Comparison of ENCODE assay signal across 1 cellular context in genomic region chr18:9614401-9615279, GRCh38.
TF ChIP-seq lines count a peak whose summit lies in the region.

A gene with protein sequence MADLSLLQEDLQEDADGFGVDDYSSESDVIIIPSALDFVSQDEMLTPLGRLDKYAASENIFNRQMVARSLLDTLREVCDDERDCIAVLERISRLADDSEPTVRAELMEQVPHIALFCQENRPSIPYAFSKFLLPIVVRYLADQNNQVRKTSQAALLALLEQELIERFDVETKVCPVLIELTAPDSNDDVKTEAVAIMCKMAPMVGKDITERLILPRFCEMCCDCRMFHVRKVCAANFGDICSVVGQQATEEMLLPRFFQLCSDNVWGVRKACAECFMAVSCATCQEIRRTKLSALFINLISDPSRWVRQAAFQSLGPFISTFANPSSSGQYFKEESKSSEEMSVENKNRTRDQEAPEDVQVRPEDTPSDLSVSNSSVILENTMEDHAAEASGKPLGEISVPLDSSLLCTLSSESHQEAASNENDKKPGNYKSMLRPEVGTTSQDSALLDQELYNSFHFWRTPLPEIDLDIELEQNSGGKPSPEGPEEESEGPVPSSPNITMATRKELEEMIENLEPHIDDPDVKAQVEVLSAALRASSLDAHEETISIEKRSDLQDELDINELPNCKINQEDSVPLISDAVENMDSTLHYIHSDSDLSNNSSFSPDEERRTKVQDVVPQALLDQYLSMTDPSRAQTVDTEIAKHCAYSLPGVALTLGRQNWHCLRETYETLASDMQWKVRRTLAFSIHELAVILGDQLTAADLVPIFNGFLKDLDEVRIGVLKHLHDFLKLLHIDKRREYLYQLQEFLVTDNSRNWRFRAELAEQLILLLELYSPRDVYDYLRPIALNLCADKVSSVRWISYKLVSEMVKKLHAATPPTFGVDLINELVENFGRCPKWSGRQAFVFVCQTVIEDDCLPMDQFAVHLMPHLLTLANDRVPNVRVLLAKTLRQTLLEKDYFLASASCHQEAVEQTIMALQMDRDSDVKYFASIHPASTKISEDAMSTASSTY (minus strand): TSS chr18:9614559. CDS start chr18:9614484, 75 bp downstream.

TF ChIP-seq in HepG2, 621 proteins besides CTCF, POLR2A, EP300 and RAD21 (continued from another document and continues in another):
- TF ChIP-seq ZUFSP (CRISPR knock-in tag; IDR thresholded peaks at IDR 0.05; ENCODE audit: borderline replicate concordance) (no peak), MXD4 (CRISPR knock-in tag; IDR thresholded peaks at IDR 0.05) (no peak), ZNF281 (CRISPR knock-in tag; IDR thresholded peaks at IDR 0.05; ENCODE audit: borderline replicate concordance) (no peak), ZNF18 (CRISPR knock-in tag; IDR thresholded peaks at IDR 0.05; ENCODE audit: insufficient replicate concordance) (no peak), HMGA1 (CRISPR knock-in tag; conservative IDR thresholded peaks at IDR 0.05) (no peak), NPAS2 (CRISPR knock-in tag; IDR thresholded peaks at IDR 0.05; ENCODE audit: borderline replicate concordance) (no peak), ZBTB21 (CRISPR knock-in tag; IDR thresholded peaks at IDR 0.05) (no peak), ZNF782 (CRISPR knock-in tag; IDR thresholded peaks at IDR 0.05; ENCODE audit: borderline replicate concordance) (no peak), ZMYM3 (CRISPR knock-in tag; IDR thresholded peaks at IDR 0.05) (no peak), ZNF574 (CRISPR knock-in tag; IDR thresholded peaks at IDR 0.05) (peak; percentile 46; the same call in 1 of the 2 replicates), AGO2 (optimal IDR thresholded peaks at IDR 0.05; ENCODE audit: low read depth, low read length) (peak; percentile 82), ZSCAN21 (CRISPR knock-in tag; IDR thresholded peaks at IDR 0.05; ENCODE audit: borderline replicate concordance) (no peak), PAF1 (CRISPR knock-in tag; IDR thresholded peaks at IDR 0.05) (no peak), CBX2 (IDR thresholded peaks at IDR 0.05; ENCODE audit: low read depth, low read length) (no peak), CBX2 (CRISPR knock-in tag; IDR thresholded peaks at IDR 0.05; ENCODE audit: low read depth) (no peak), SATB2 (CRISPR knock-in tag; IDR thresholded peaks at IDR 0.05) (no peak), ELF1 (CRISPR knock-in tag; IDR thresholded peaks at IDR 0.05) (no peak), HES4 (CRISPR knock-in tag; IDR thresholded peaks at IDR 0.05; ENCODE audit: borderline replicate concordance) (no peak; the same call in 1 of the 2 replicates), ZFP41 (CRISPR knock-in tag; IDR thresholded peaks at IDR 0.05; ENCODE audit: borderline replicate concordance) (peak; percentile 46; the same call in 1 of the 2 replicates), TGIF2 (CRISPR knock-in tag; IDR thresholded peaks at IDR 0.05) (no peak), IKZF5 (CRISPR knock-in tag; IDR thresholded peaks at IDR 0.05) (no peak), ZNF547 (CRISPR knock-in tag; IDR thresholded peaks at IDR 0.05) (0 out of 2 replicates have a peak, but pooled peaks have one; percentile 51), HINFP (CRISPR knock-in tag; IDR thresholded peaks at IDR 0.05; ENCODE audit: low read depth) (no peak), NR2F6 (IDR thresholded peaks at IDR 0.05) (no peak), NR2F6 (CRISPR knock-in tag; IDR thresholded peaks at IDR 0.05) (no peak), MAFG (CRISPR knock-in tag; IDR thresholded peaks at IDR 0.05) (no peak), SUZ12 (IDR thresholded peaks at IDR 0.05; ENCODE audit: low read depth, low read length) (no peak), SOX5 (CRISPR knock-in tag; IDR thresholded peaks at IDR 0.05; ENCODE audit: borderline replicate concordance) (no peak), RBFOX2 (IDR thresholded peaks at IDR 0.05; ENCODE audit: low read depth, low read length) (peak; percentile 84), ZFY (CRISPR knock-in tag; IDR thresholded peaks at IDR 0.05) (peak; percentile 92)
- TF ChIP-seq, protein P1, sequence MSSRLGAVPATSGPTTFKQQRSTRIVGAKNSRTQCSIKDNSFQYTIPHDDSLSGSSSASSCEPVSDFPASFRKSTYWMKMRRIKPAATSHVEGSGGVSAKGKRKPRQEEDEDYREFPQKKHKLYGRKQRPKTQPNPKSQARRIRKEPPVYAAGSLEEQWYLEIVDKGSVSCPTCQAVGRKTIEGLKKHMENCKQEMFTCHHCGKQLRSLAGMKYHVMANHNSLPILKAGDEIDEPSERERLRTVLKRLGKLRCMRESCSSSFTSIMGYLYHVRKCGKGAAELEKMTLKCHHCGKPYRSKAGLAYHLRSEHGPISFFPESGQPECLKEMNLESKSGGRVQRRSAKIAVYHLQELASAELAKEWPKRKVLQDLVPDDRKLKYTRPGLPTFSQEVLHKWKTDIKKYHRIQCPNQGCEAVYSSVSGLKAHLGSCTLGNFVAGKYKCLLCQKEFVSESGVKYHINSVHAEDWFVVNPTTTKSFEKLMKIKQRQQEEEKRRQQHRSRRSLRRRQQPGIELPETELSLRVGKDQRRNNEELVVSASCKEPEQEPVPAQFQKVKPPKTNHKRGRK (CRISPR knock-in tag; IDR thresholded peaks at IDR 0.05) = no peak
- TF ChIP-seq, protein P2, sequence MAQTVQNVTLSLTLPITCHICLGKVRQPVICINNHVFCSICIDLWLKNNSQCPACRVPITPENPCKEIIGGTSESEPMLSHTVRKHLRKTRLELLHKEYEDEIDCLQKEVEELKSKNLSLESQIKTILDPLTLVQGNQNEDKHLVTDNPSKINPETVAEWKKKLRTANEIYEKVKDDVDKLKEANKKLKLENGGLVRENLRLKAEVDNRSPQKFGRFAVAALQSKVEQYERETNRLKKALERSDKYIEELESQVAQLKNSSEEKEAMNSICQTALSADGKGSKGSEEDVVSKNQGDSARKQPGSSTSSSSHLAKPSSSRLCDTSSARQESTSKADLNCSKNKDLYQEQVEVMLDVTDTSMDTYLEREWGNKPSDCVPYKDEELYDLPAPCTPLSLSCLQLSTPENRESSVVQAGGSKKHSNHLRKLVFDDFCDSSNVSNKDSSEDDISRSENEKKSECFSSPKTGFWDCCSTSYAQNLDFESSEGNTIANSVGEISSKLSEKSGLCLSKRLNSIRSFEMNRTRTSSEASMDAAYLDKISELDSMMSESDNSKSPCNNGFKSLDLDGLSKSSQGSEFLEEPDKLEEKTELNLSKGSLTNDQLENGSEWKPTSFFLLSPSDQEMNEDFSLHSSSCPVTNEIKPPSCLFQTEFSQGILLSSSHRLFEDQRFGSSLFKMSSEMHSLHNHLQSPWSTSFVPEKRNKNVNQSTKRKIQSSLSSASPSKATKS (CRISPR knock-in tag; IDR thresholded peaks at IDR 0.05) = no peak
- TF ChIP-seq, protein P3, sequence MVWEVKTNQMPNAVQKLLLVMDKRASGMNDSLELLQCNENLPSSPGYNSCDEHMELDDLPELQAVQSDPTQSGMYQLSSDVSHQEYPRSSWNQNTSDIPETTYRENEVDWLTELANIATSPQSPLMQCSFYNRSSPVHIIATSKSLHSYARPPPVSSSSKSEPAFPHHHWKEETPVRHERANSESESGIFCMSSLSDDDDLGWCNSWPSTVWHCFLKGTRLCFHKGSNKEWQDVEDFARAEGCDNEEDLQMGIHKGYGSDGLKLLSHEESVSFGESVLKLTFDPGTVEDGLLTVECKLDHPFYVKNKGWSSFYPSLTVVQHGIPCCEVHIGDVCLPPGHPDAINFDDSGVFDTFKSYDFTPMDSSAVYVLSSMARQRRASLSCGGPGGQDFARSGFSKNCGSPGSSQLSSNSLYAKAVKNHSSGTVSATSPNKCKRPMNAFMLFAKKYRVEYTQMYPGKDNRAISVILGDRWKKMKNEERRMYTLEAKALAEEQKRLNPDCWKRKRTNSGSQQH (CRISPR knock-in tag; IDR thresholded peaks at IDR 0.05; ENCODE audit: low read depth) = no peak
- TF ChIP-seq, protein P4, sequence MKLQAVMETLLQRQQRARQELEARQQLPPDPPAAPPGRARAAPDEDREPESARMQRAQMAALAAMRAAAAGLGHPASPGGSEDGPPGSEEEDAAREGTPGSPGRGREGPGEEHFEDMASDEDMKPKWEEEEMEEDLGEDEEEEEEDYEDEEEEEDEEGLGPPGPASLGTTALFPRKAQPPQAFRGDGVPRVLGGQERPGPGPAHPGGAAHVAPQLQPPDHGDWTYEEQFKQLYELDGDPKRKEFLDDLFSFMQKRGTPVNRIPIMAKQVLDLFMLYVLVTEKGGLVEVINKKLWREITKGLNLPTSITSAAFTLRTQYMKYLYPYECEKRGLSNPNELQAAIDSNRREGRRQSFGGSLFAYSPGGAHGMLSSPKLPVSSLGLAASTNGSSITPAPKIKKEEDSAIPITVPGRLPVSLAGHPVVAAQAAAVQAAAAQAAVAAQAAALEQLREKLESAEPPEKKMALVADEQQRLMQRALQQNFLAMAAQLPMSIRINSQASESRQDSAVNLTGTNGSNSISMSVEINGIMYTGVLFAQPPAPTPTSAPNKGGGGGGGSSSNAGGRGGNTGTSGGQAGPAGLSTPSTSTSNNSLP (IDR thresholded peaks at IDR 0.05; ENCODE audit: low read depth, low read length) = no peak
